ENCODE assay signal across 21 cellular contexts in the genomic region with DNA sequence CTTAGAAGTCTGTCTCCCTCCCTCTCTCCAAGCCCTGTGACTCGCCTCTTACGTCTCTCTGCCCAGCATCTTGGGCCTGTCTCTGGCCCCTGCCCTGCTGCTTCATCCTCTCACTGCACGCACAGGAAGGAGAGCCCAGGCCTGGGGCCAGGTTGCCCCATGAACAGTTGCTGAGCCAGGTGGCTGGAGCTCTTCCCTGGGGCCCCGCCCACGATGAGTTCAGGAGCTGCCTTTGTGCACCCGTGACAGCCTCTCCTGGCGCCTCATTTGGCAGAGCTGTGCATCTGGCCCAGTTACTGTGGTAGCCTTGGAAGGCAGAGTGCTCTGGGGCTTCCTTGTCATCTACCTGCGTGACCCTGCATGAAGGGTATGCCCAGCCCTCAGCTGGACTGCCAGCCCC. TPM values are rescaled to one million over a fixed set of nuclear protein-coding genes. Genes with fewer than 3 reads are reported as not detected.
A peak's percentile ranks its signal among the peaks of the same experiment; 100 is the strongest.
DNase-seq lines count a peak whose midpoint lies in the region; ATAC-seq and TF ChIP-seq lines count a peak whose summit lies in the region.
"Had no signal": no experiment of that assay in that cellular context is flagged by ENCODE, and none has a peak within 500 bp of the region (broad histone marks: within the 10 kb centered on the region; RNA-seq: fewer than 3 reads in every experiment).

No MANE protein-coding gene starts in this region.

- no peaks in the 10 kb centered on the region for H3K36me3 Mint-ChIP-seq in WTC11
- H3K36me3 Mint-ChIP-seq: activated naive CD8-positive, alpha-beta T cell treated with anti-CD3 and anti-CD28 coated beads for 36 hours; immature natural killer cell; neural progenitor cell; stimulated activated memory B cell treated with anti-CD40 and anti-IgM and Interleukin-4, amounts not matched to agents 10 μg/mL and 1 μg/mL and 100 μg/mL, for 72 hours had no signal

- TF ChIP-seq EP300 in ovary (IDR thresholded peaks at IDR 0.05): no peak

- WGBS in ovary, 3 donors: 56 to 66% (median 57%) methylated on average over 8 of the region's 8 CpGs

- ATAC-seq in WTC11 (peak; percentile 24; the same call in 1 of the 2 replicates), left ventricle myocardium superior (peak; percentile 77), HG02970 (IDR thresholded peaks at IDR 0.05; ENCODE audit: low FRiP score, unreplicated experiment) (no peak)
- ATAC-seq: stimulated activated memory B cell treated with anti-CD40 and anti-IgM and Interleukin-4, amounts not matched to agents 10 μg/mL and 1 μg/mL and 100 μg/mL, for 72 hours; T-helper 17 cell had no signal

- H3K4me1 Mint-ChIP-seq in WTC11: peaks cover 13% of the 10 kb centered on the region
- H3K4me1 Mint-ChIP-seq: activated naive CD8-positive, alpha-beta T cell treated with anti-CD3 and anti-CD28 coated beads for 36 hours; immature natural killer cell had no signal

- intact Hi-C loops in left ventricle myocardium superior (cut with micrococcal nuclease): no loop called here
- intact Hi-C loops in ovary (cut with DNase I): no loop called here

- H3K4me1 ChIP-seq in ovary (ENCODE audit: insufficient read depth): no peaks in the 10 kb centered on the region
- H3K4me1 ChIP-seq: BE2C had no signal

- no peaks in the 10 kb centered on the region for H3K27me3 ChIP-seq in ovary
- H3K27me3 ChIP-seq: BE2C had no signal

- no peak overlapping the region for H3K4me3 Mint-ChIP-seq in WTC11
- H3K4me3 Mint-ChIP-seq: activated naive CD8-positive, alpha-beta T cell treated with anti-CD3 and anti-CD28 coated beads for 36 hours; immature natural killer cell; neural progenitor cell; stimulated activated memory B cell treated with anti-CD40 and anti-IgM and Interleukin-4, amounts not matched to agents 10 μg/mL and 1 μg/mL and 100 μg/mL, for 72 hours; T-helper 17 cell had no signal

- H3K9me3 ChIP-seq in ovary: no peaks in the 10 kb centered on the region
- H3K9me3 ChIP-seq: BE2C, upper lobe of left lung had no signal

- no peaks in the 10 kb centered on the region for H3K9me3 Mint-ChIP-seq in WTC11
- H3K9me3 Mint-ChIP-seq: activated naive CD8-positive, alpha-beta T cell treated with anti-CD3 and anti-CD28 coated beads for 36 hours; neural progenitor cell; stimulated activated memory B cell treated with anti-CD40 and anti-IgM and Interleukin-4, amounts not matched to agents 10 μg/mL and 1 μg/mL and 100 μg/mL, for 72 hours had no signal

- H3K27ac ChIP-seq in ovary: no peak overlapping the region
- H3K27ac ChIP-seq: cardiac muscle cell, neural progenitor cell, upper lobe of left lung had no signal

- H3K27ac Mint-ChIP-seq in WTC11: no peak overlapping the region; the same call in 1 of the 2 replicates
- H3K27ac Mint-ChIP-seq: activated naive CD8-positive, alpha-beta T cell treated with anti-CD3 and anti-CD28 coated beads for 36 hours; immature natural killer cell; stimulated activated memory B cell treated with anti-CD40 and anti-IgM and Interleukin-4, amounts not matched to agents 10 μg/mL and 1 μg/mL and 100 μg/mL, for 72 hours; T-helper 17 cell had no signal

- TF ChIP-seq CTCF in LNCaP clone FGC (IDR thresholded peaks at IDR 0.05; ENCODE audit: control insufficient read depth, extremely low read depth, insufficient read depth): 0 out of 2 replicates have a peak, but pooled peaks have one; percentile 3
- no peak for TF ChIP-seq CTCF in WTC11 (IDR thresholded peaks at IDR 0.05)
- no peak for TF ChIP-seq CTCF in ovary (IDR thresholded peaks at IDR 0.05)

- no peak overlapping the region for H3K4me3 ChIP-seq in LNCaP clone FGC (ENCODE audit: low read depth, low read length)
- no peak overlapping the region for H3K4me3 ChIP-seq in ovary
- H3K4me3 ChIP-seq: cardiac muscle cell, neural progenitor cell, upper lobe of left lung had no signal

- peaks cover 33% of the 10 kb centered on the region for H3K27me3 Mint-ChIP-seq in WTC11 (ENCODE audit: low read depth)

- CTCF ChIA-PET in WTC11 (lab: Charles Lee): interaction anchor here (0.6 to 2.7 kb wide), 5 partner anchors 15 to 162 kb away, joined by 4 to 11 read pairs (median 9); no protein-coding TSS in a partner anchor

- peak; percentile 91 for DNase-seq in DMS 273 (lab: John Stamatoyannopoulos, UW; ENCODE audit: unreplicated experiment)
- DNase-seq in LNCaP clone FGC (ENCODE audit: low read depth): peak; percentile 59
- DNase-seq in WTC11 (ENCODE audit: low spot score): peak; percentile 40
- DNase-seq in left ventricle myocardium superior: peak; percentile 59
- DNase-seq in retina: no peak
- no peak for DNase-seq in ovary
- DNase-seq: activated CD4-positive, alpha-beta T cell treated with anti-CD3 and anti-CD28 coated beads for 4 hours; activated naive CD8-positive, alpha-beta T cell treated with anti-CD3 and anti-CD28 coated beads for 36 hours; activated T-cell treated with anti-CD3 and anti-CD28 coated beads for 4 hours; BE2C; DMS79 treated with DMSO at 0.1 percent for 48 hours; immature natural killer cell; mesendoderm; T-helper 17 cell had no signal

- TF ChIP-seq POLR2A in ovary (IDR thresholded peaks at IDR 0.05): no peak

- no peaks in the 10 kb centered on the region for H3K36me3 ChIP-seq in ovary
- H3K36me3 ChIP-seq: BE2C, cardiac muscle cell, neural progenitor cell, upper lobe of left lung had no signal

- POLR2A ChIA-PET in WTC11 (lab: Charles Lee): no interaction called here

TF ChIP-seq in WTC11, 78 proteins besides CTCF, POLR2A, EP300 and RAD21 (continues in another document):
- no peak for TF ChIP-seq ELF4 (CRISPR knock-in tag; IDR thresholded peaks at IDR 0.05; ENCODE audit: low read depth)
- no peak for TF ChIP-seq NR2C2 (CRISPR knock-in tag; IDR thresholded peaks at IDR 0.05)
- no peak for TF ChIP-seq ESRRA (CRISPR knock-in tag; IDR thresholded peaks at IDR 0.05; ENCODE audit: borderline replicate concordance)
- TF ChIP-seq, protein P1, sequence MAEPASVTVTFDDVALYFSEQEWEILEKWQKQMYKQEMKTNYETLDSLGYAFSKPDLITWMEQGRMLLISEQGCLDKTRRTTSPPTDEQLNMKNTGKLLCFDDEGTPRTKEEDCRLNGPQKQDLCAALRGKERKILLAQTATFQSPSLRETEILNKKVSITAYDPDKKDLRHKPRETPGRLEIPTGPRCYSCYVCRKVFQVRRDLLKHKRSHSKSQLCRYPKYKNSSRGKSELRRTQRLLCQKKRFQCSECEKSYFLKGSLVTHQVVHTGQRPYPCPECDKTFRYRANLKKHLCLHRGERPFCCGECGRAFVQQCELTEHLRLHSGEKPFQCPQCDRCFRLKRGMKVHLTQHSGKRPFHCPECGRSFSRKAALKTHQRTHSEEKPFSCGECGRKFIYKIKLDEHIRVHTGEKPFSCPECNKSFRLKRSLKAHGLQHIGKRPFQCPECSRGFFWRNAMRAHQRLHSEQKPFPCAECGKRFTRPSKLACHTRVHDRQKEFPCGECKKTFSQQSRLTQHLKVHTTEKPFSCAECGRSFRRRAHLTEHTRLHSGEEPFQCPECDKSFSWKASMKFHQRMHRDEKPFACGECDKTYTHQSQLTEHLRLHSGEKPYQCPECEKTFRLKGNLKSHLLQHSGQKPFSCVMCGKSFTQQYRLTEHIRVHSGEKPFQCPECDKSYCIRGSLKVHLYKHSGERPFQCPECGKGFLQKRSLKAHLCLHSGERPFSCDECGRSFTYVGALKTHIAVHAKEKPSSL (CRISPR knock-in tag; conservative IDR thresholded peaks at IDR 0.05): no peak
- no peak for TF ChIP-seq FOXJ3 (CRISPR knock-in tag; IDR thresholded peaks at IDR 0.05; ENCODE audit: borderline replicate concordance)
- TF ChIP-seq, protein P2, sequence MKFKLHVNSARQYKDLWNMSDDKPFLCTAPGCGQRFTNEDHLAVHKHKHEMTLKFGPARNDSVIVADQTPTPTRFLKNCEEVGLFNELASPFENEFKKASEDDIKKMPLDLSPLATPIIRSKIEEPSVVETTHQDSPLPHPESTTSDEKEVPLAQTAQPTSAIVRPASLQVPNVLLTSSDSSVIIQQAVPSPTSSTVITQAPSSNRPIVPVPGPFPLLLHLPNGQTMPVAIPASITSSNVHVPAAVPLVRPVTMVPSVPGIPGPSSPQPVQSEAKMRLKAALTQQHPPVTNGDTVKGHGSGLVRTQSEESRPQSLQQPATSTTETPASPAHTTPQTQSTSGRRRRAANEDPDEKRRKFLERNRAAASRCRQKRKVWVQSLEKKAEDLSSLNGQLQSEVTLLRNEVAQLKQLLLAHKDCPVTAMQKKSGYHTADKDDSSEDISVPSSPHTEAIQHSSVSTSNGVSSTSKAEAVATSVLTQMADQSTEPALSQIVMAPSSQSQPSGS (CRISPR knock-in tag; IDR thresholded peaks at IDR 0.05; ENCODE audit: borderline replicate concordance, low read depth): no peak
- TF ChIP-seq, protein P3, sequence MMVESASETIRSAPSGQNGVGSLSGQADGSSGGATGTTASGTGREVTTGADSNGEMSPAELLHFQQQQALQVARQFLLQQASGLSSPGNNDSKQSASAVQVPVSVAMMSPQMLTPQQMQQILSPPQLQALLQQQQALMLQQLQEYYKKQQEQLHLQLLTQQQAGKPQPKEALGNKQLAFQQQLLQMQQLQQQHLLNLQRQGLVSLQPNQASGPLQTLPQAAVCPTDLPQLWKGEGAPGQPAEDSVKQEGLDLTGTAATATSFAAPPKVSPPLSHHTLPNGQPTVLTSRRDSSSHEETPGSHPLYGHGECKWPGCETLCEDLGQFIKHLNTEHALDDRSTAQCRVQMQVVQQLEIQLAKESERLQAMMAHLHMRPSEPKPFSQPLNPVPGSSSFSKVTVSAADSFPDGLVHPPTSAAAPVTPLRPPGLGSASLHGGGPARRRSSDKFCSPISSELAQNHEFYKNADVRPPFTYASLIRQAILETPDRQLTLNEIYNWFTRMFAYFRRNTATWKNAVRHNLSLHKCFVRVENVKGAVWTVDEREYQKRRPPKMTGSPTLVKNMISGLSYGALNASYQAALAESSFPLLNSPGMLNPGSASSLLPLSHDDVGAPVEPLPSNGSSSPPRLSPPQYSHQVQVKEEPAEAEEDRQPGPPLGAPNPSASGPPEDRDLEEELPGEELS (CRISPR knock-in tag; IDR thresholded peaks at IDR 0.05): no peak
- TF ChIP-seq, protein P4, sequence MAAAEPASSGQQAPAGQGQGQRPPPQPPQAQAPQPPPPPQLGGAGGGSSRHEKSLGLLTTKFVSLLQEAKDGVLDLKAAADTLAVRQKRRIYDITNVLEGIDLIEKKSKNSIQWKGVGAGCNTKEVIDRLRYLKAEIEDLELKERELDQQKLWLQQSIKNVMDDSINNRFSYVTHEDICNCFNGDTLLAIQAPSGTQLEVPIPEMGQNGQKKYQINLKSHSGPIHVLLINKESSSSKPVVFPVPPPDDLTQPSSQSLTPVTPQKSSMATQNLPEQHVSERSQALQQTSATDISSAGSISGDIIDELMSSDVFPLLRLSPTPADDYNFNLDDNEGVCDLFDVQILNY (CRISPR knock-in tag; IDR thresholded peaks at IDR 0.05): no peak

RNA-seq across cellular contexts. Expression of a gene that starts 44.5 kb away (rescaled TPM):
- total RNA-seq in WTC11 (2021): 6.9 to 7.7 TPM (median 7.3 TPM) in 3 replicates
- total RNA-seq in left ventricle myocardium superior: 1.9 TPM
- total RNA-seq in ovary: 10 to 100 TPM in 1 of 7 donors, 1 to 10 TPM in 5, under 1 TPM in 1; 0.78 to 10.0 (median 2.3) TPM
- 1 to 10 TPM; 2.9 to 4.7 TPM for polyA plus RNA-seq in ovary
- total RNA-seq: RPMI7951, T-helper 17 cell had no signal
- polyA plus RNA-seq: cardiac muscle cell, immature natural killer cell had no signal

RNA-seq across cellular contexts. Expression of a gene that starts 48.2 kb away (rescaled TPM):
- 0.14 to 0.20 TPM (median 0.16 TPM) in 3 replicates for total RNA-seq in WTC11 (2021)
- not detected for total RNA-seq in left ventricle myocardium superior
- total RNA-seq in ovary: not detected
- polyA plus RNA-seq in ovary: not detected
- total RNA-seq: activated naive CD8-positive, alpha-beta T cell treated with anti-CD3 and anti-CD28 coated beads for 36 hours; cardiac muscle cell; M059J; RPMI7951; T-helper 17 cell; upper lobe of left lung had no signal
- polyA plus RNA-seq: cardiac muscle cell, immature natural killer cell had no signal

Comparison
In these comparisons a context has a peak if more than half of its experiments do, and no peak if none do; other contexts are left out.
1. DNase-seq: peak in DMS 273 (single experiment), LNCaP clone FGC (single experiment), WTC11 (single experiment) and left ventricle myocardium superior (single experiment); none in retina (single experiment) and ovary (0 of 5).